13 cellular contexts compared by ENCODE assay signal in the genomic region with DNA sequence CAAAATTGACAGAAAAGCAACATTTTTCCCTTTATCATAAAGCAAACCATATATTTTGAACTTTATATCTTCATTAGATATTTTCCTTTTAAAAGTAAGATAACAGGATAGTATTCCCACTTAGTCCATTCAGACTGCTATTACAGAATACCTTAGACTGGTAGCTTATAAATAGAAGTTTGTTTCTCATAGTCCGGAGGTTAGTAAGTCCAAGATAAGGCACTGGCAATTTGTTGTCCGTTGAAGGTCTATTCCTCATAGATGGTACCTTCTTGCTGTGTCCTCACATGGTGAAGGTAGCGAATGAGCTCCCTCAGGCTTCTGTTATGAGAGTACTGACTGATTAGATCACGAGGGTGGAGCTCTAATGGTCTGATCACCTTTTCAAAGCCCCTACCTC.
DNase-seq lines count a peak whose midpoint lies in the region; ATAC-seq lines count a peak whose summit lies in the region.
"Had no signal": no experiment of that assay in that cellular context is flagged by ENCODE, and none has a peak within 500 bp of the region (broad histone marks: within the 10 kb centered on the region; RNA-seq: fewer than 3 reads in every experiment).

No MANE protein-coding gene starts in this region.

- intact Hi-C loops in Right ventricle myocardium superior (cut with DNase I) (no loop called here), cardiac septum (cut with DNase I) (no loop called here), left ventricle myocardium superior (cut with micrococcal nuclease) (no loop called here), left cardiac atrium (cut with DNase I) (no loop called here)

- ATAC-seq in Right ventricle myocardium superior (ENCODE audit: poor library complexity) (peak; percentile 49), left ventricle myocardium superior (peak; percentile 51), left cardiac atrium (no peak), GM21447 (IDR thresholded peaks at IDR 0.05; ENCODE audit: unreplicated experiment) (no peak)
- ATAC-seq: A549; CD8-positive, alpha-beta T cell had no signal

- DNase-seq in Right ventricle myocardium superior (no peak), cardiac septum (ENCODE audit: low spot score) (no peak), left ventricle myocardium superior (no peak), left cardiac atrium (no peak)
- DNase-seq: AML-193; Caco-2; Calu3; CD4-positive, alpha-beta T cell; CD8-positive, alpha-beta T cell; DMS79 treated with DMSO at 0.1 percent for 48 hours; GF-D8 had no signal

Comparison
In these comparisons a context has a peak if more than half of its experiments do, and no peak if none do; other contexts are left out.
1. ATAC-seq: peak in Right ventricle myocardium superior (single experiment) and left ventricle myocardium superior (single experiment); none in left cardiac atrium (0 of 2) and GM21447 (single experiment).